33 cellular contexts compared by ENCODE assay signal in the genomic region with DNA sequence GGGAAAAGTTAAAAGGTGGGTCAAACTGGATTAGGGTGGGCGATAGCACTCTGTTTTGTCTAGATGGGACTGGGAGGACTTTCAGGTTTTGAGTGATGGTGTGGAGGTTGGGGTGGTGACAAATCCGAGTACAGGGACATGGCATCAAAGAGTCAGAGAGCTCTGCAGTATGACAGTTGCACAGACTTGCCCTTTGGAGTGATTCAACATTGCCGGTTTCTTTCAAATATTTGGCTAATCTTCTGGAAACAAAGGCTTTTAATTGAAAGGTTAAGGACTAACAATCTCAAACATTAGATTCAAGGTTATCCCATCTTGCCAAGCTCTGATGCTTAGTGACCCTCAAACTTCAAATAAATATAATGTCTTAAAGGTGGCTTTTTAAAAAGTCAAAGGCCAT. TPM values are rescaled to one million over a fixed set of nuclear protein-coding genes. Genes with fewer than 3 reads are reported as not detected.
DNase-seq lines count a peak whose midpoint lies in the region; ATAC-seq and TF ChIP-seq lines count a peak whose summit lies in the region.
"Had no signal": no experiment of that assay in that cellular context is flagged by ENCODE, and none has a peak within 500 bp of the region (broad histone marks: within the 10 kb centered on the region; RNA-seq: fewer than 3 reads in every experiment).

No MANE protein-coding gene starts in this region.

- H3K4me1 ChIP-seq in GM23338 (ENCODE audit: insufficient read depth) = peaks cover 34% of the 10 kb centered on the region
- peaks cover 96% of the 10 kb centered on the region for H3K4me1 ChIP-seq in adipocyte (ENCODE audit: control insufficient read depth, insufficient read depth, low read length)
- H3K4me1 ChIP-seq in sigmoid colon = peaks cover 0 to 78% (median 57%) of the 10 kb centered on the region in 4 donors
- no peaks in the 10 kb centered on the region for H3K4me1 ChIP-seq in body of pancreas
- H3K4me1 ChIP-seq: colonic mucosa had no signal

- H3K9me3 ChIP-seq in adipocyte (ENCODE audit: control insufficient read depth, low read length) = no peaks in the 10 kb centered on the region
- H3K9me3 ChIP-seq in sigmoid colon = no peaks in the 10 kb centered on the region
- H3K9me3 ChIP-seq in body of pancreas = no peaks in the 10 kb centered on the region
- H3K9me3 ChIP-seq: BLaER1 treated with 17β-estradiol and CSF1 and Interleukin-3, amounts not matched to agents 10 nM and 100 nM; colonic mucosa; esophagus squamous epithelium; pancreas; spleen had no signal

- H3K27ac Mint-ChIP-seq in GM23338 = peak overlapping the region; percentile 91
- H3K27ac Mint-ChIP-seq in activated T-cell treated with anti-CD3 and anti-CD28 coated beads, Interleukin-2, amount 50 U/mL, for 24 hours = no peak overlapping the region
- H3K27ac Mint-ChIP-seq: activated B cell treated with CpG ODN at 0.5 μM for 24 hours; activated naive CD4-positive, alpha-beta T cell treated with anti-CD3 and anti-CD28 coated beads for 36 hours; activated T-cell treated with anti-CD3 and anti-CD28 coated beads, Interleukin-2, amount 50 U/mL, for 72 hours; effector memory CD8-positive, alpha-beta T cell; naive thymus-derived CD8-positive, alpha-beta T cell had no signal

- H3K27me3 ChIP-seq in GM23338 (ENCODE audit: insufficient read depth) (no peaks in the 10 kb centered on the region), adipocyte (replicated peaks; ENCODE audit: control insufficient read depth, insufficient read depth, low read length) (no peaks in the 10 kb centered on the region), sigmoid colon (no peaks in the 10 kb centered on the region), body of pancreas (no peaks in the 10 kb centered on the region)
- H3K27me3 ChIP-seq: BLaER1 treated with 17β-estradiol and CSF1 and Interleukin-3, amounts not matched to agents 10 nM and 100 nM; cardiac muscle cell; colonic mucosa; esophagus squamous epithelium; pancreas; spleen had no signal

- no peaks in the 10 kb centered on the region for H3F3A ChIP-seq in GM23338 (replicated peaks; ENCODE audit: low read depth)

- H3K9me3 Mint-ChIP-seq in GM23338 = no peaks in the 10 kb centered on the region
- no peaks in the 10 kb centered on the region for H3K9me3 Mint-ChIP-seq in activated T-cell treated with anti-CD3 and anti-CD28 coated beads, Interleukin-2, amount 50 U/mL, for 24 hours
- H3K9me3 Mint-ChIP-seq: activated B cell treated with CpG ODN at 0.5 μM for 24 hours; activated naive CD4-positive, alpha-beta T cell treated with anti-CD3 and anti-CD28 coated beads for 36 hours; activated T-cell treated with anti-CD3 and anti-CD28 coated beads, Interleukin-2, amount 50 U/mL, for 72 hours; effector memory CD8-positive, alpha-beta T cell; naive thymus-derived CD8-positive, alpha-beta T cell had no signal

- H3K9me2 ChIP-seq in GM23338 (ENCODE audit: insufficient read depth) = no peaks in the 10 kb centered on the region

- no peaks in the 10 kb centered on the region for H3K27me3 Mint-ChIP-seq in GM23338 (ENCODE audit: insufficient read depth, low read depth, poor library complexity)
- peaks cover 14% of the 10 kb centered on the region for H3K27me3 Mint-ChIP-seq in activated T-cell treated with anti-CD3 and anti-CD28 coated beads, Interleukin-2, amount 50 U/mL, for 24 hours

- peaks cover 50% of the 10 kb centered on the region for H3K4me1 Mint-ChIP-seq in GM23338
- no peaks in the 10 kb centered on the region for H3K4me1 Mint-ChIP-seq in activated T-cell treated with anti-CD3 and anti-CD28 coated beads, Interleukin-2, amount 50 U/mL, for 24 hours (ENCODE audit: low read depth)
- H3K4me1 Mint-ChIP-seq: activated B cell treated with CpG ODN at 0.5 μM for 24 hours; naive thymus-derived CD8-positive, alpha-beta T cell had no signal

- H3K4me3 ChIP-seq in GM23338 = no peak overlapping the region
- H3K4me3 ChIP-seq in adipocyte (ENCODE audit: low read length) = peak overlapping the region; percentile 28
- H3K4me3 ChIP-seq in fibroblast of the aortic adventitia (ENCODE audit: low read depth, low read length) = no peak overlapping the region
- H3K4me3 ChIP-seq in sigmoid colon = no peak overlapping the region
- H3K4me3 ChIP-seq in body of pancreas = no peak overlapping the region
- H3K4me3 ChIP-seq: BLaER1 treated with 17β-estradiol and CSF1 and Interleukin-3, amounts not matched to agents 10 nM and 100 nM; cardiac muscle cell; colonic mucosa; esophagus squamous epithelium; pancreas; PC-9; spleen had no signal

- peak overlapping the region; percentile 13; the same call in 1 of the 2 replicates for H3K4me2 ChIP-seq in GM23338
- H3K4me2 ChIP-seq: PC-9 had no signal

- peak overlapping the region; percentile 47 for H3K9ac ChIP-seq in adipocyte (ENCODE audit: low read length)

- no peaks in the 10 kb centered on the region for H3K36me3 ChIP-seq in GM23338 (ENCODE audit: insufficient read depth)
- peaks cover 67% of the 10 kb centered on the region for H3K36me3 ChIP-seq in adipocyte (ENCODE audit: control insufficient read depth, insufficient read depth, low read length, severe bottlenecking)
- H3K36me3 ChIP-seq in sigmoid colon = no peaks in the 10 kb centered on the region
- H3K36me3 ChIP-seq in body of pancreas (replicated peaks in 1 of 2; ENCODE audit: insufficient read depth in 1 of 2, low read depth in 2 of 2) = no peaks in the 10 kb centered on the region
- H3K36me3 ChIP-seq: cardiac muscle cell, colonic mucosa, esophagus squamous epithelium, pancreas had no signal

- H3K4me3 Mint-ChIP-seq in GM23338 = no peak overlapping the region
- H3K4me3 Mint-ChIP-seq in activated T-cell treated with anti-CD3 and anti-CD28 coated beads, Interleukin-2, amount 50 U/mL, for 24 hours = no peak overlapping the region
- H3K4me3 Mint-ChIP-seq: activated B cell treated with CpG ODN at 0.5 μM for 24 hours; activated naive CD4-positive, alpha-beta T cell treated with anti-CD3 and anti-CD28 coated beads for 36 hours; activated T-cell treated with anti-CD3 and anti-CD28 coated beads, Interleukin-2, amount 50 U/mL, for 72 hours; effector memory CD8-positive, alpha-beta T cell; naive thymus-derived CD8-positive, alpha-beta T cell had no signal

- H4K20me1 ChIP-seq in GM23338 (replicated peaks; ENCODE audit: insufficient read depth) = no peaks in the 10 kb centered on the region

- no peak for DNase-seq in GM23338 (ENCODE audit: low spot score)
- DNase-seq in adipocyte (ENCODE audit: low read depth) = no peak
- peak; percentile 3 for DNase-seq in fibroblast of the aortic adventitia (ENCODE audit: low read depth)
- no peak for DNase-seq in sigmoid colon
- no peak for DNase-seq in body of pancreas
- DNase-seq in activated T-cell treated with anti-CD3 and anti-CD28 coated beads, Interleukin-2, amount 50 U/mL, for 24 hours = no peak
- DNase-seq: activated B cell treated with CpG ODN at 0.5 μM for 24 hours; activated CD4-positive, alpha-beta T cell treated with anti-CD3 and anti-CD28 coated beads, Interleukin-2, amount 50 U/mL, for 1 hour; activated naive CD4-positive, alpha-beta T cell treated with anti-CD3 and anti-CD28 coated beads for 36 hours; activated T-cell treated with anti-CD3 and anti-CD28 coated beads, Interleukin-2, amount 50 U/mL, for 72 hours; amygdala; colonic mucosa; effector memory CD8-positive, alpha-beta T cell; esophagus squamous epithelium; midbrain; naive thymus-derived CD8-positive, alpha-beta T cell; NCI-H1092 treated with DMSO at 0.1 percent for 48 hours; NCI-H1930; NCI-H526; NK-92 treated with Interleukin-12 subunit alpha and Interleukin-12 subunit beta, amount 100 ng/mL, for 24 hours; pancreas; PC-9; SHP77; spleen; stimulated activated CD4-positive, alpha-beta T cell treated with anti-CD3 and anti-CD28 coated beads, Interleukin-2, amount 100 ng/mL, for 48 hours; T1000; trophoblast cell had no signal

- no peaks in the 10 kb centered on the region for H3K36me3 Mint-ChIP-seq in GM23338 (ENCODE audit: low read depth)
- H3K36me3 Mint-ChIP-seq in activated T-cell treated with anti-CD3 and anti-CD28 coated beads, Interleukin-2, amount 50 U/mL, for 24 hours (ENCODE audit: low read depth) = no peaks in the 10 kb centered on the region
- H3K36me3 Mint-ChIP-seq: naive thymus-derived CD8-positive, alpha-beta T cell had no signal

- 79 to 81% methylated on average over 3 of the region's 3 CpGs for WGBS in sigmoid colon, 2 donors
- WGBS in body of pancreas, 2 donors = 29 to 57% methylated on average over 3 of the region's 3 CpGs

- no peak overlapping the region for H2AFZ ChIP-seq in GM23338
- H2AFZ ChIP-seq: PC-9 had no signal

- ATAC-seq in GM23338 (no peak), body of pancreas (no peak), HG03135 (IDR thresholded peaks at IDR 0.05; ENCODE audit: unreplicated experiment) (no peak)
- ATAC-seq: activated T-cell treated with anti-CD3 and anti-CD28 coated beads, Interleukin-2, amount 50 U/mL, for 72 hours; effector memory CD8-positive, alpha-beta T cell; left lobe of liver; naive thymus-derived CD8-positive, alpha-beta T cell had no signal

- H3K79me2 ChIP-seq in GM23338 (replicated peaks; ENCODE audit: insufficient read depth) = no peaks in the 10 kb centered on the region

- TF ChIP-seq CTCF in GM23338 (conservative IDR thresholded peaks at IDR 0.05; ENCODE audit: low read depth in 2 of 2) (no peak), fibroblast of the aortic adventitia (IDR thresholded peaks at IDR 0.05; ENCODE audit: insufficient read depth, low read length) (no peak), sigmoid colon (IDR thresholded peaks at IDR 0.05) (no peak), body of pancreas (IDR thresholded peaks at IDR 0.05) (no peak)

- TF ChIP-seq POLR2A in sigmoid colon (IDR thresholded peaks at IDR 0.05) (no peak), body of pancreas (IDR thresholded peaks at IDR 0.05) (no peak)

- intact Hi-C loops in sigmoid colon (cut with DNase I) = no loop called here
- intact Hi-C loops in body of pancreas (cut with DNase I) = no loop called here

- H3K27ac ChIP-seq in GM23338 (ENCODE audit: low read depth) (no peak overlapping the region), sigmoid colon (peak overlapping the region in 3 of 4 donors; percentile 16 to 72 (median 61)), body of pancreas (no peak overlapping the region)
- H3K27ac ChIP-seq: cardiac muscle cell, colonic mucosa, HL-60, pancreas, PC-9, spleen had no signal

- TF ChIP-seq EP300 in sigmoid colon (IDR thresholded peaks at IDR 0.05) = no peak

TF ChIP-seq in GM23338, 12 proteins besides CTCF, POLR2A, EP300 and RAD21 (continues in another document):
- TF ChIP-seq CREB1 (CRISPR knock-in tag; IDR thresholded peaks at IDR 0.05; ENCODE audit: low read depth) = no peak

RNA-seq across cellular contexts. Expression of a gene that starts 11.8 kb away (rescaled TPM):
- 2.6 and 8.4 TPM in 2 replicates for total RNA-seq in GM23338 (2014; rRNA removed; shearing (Covaris generic))
- 6.0 and 6.4 TPM in 2 replicates for polyA plus RNA-seq in GM23338 (2016; fragmentation: Nextera tagmentation; extraction: Ambion mirVana)
- total RNA-seq in fibroblast of the aortic adventitia (ENCODE audit: low replicate concordance) = 217 and 1,070 TPM in 2 replicates
- total RNA-seq in sigmoid colon = 10 to 100 TPM; 55.0 to 74.1 (median 59.9) TPM
- 10 to 100 TPM; 17.9 to 30.6 (median 20.8) TPM for polyA plus RNA-seq in sigmoid colon
- 10 to 100 TPM; 33.9 to 39.4 TPM for total RNA-seq in body of pancreas
- total RNA-seq: activated B cell treated with CpG ODN at 0.5 μM for 24 hours; activated naive CD4-positive, alpha-beta T cell treated with anti-CD3 and anti-CD28 coated beads for 36 hours; activated T-cell treated with anti-CD3 and anti-CD28 coated beads, Interleukin-2, amount 50 U/mL, for 72 hours had no signal

RNA-seq across cellular contexts. Expression of a gene that starts 48.7 kb away (rescaled TPM):
- total RNA-seq in GM23338 (2014; rRNA removed; shearing (Covaris generic)) = 2.8 TPM in 1 of 2 replicates, not detected in the other
- polyA plus RNA-seq in GM23338 (2016; fragmentation: Nextera tagmentation; extraction: Ambion mirVana) (not detected in 2 replicates), sigmoid colon (under 1 TPM in 1 of 3 donors, not detected in 2; 0.06 TPM)
- total RNA-seq in fibroblast of the aortic adventitia (ENCODE audit: low replicate concordance) (not detected in 2 replicates), sigmoid colon (not detected), body of pancreas (not detected)
- total RNA-seq: activated B cell treated with CpG ODN at 0.5 μM for 24 hours; activated naive CD4-positive, alpha-beta T cell treated with anti-CD3 and anti-CD28 coated beads for 36 hours; activated T-cell treated with anti-CD3 and anti-CD28 coated beads, Interleukin-2, amount 50 U/mL, for 72 hours; cardiac muscle cell; esophagus squamous epithelium; naive thymus-derived CD8-positive, alpha-beta T cell; PC-9 had no signal
- polyA plus RNA-seq: AG04450; cardiac muscle cell; naive thymus-derived CD8-positive, alpha-beta T cell; pancreas; spleen had no signal

Comparison
In these comparisons a context has a peak if more than half of its experiments do, and no peak if none do; other contexts are left out.
1. H3K27ac ChIP-seq: peak in sigmoid colon (3 of 4); none in GM23338 (single experiment) and body of pancreas (0 of 4).